Comparison of ENCODE assay signal across 9 cellular contexts in genomic region chr12:1515010-1515409, GRCh38.
"Had no signal": no experiment of that assay in that cellular context is flagged by ENCODE, and none has a peak within 500 bp of the region (broad histone marks: within the 10 kb centered on the region; RNA-seq: fewer than 3 reads in every experiment).

No MANE protein-coding gene starts in this region.

- H3K9ac ChIP-seq: GM23248 had no signal

- H3K9me3 ChIP-seq: HAP-1 had no signal

- H2AFZ ChIP-seq: GM23248, GM23338 had no signal

- H3K27ac ChIP-seq: GM23248 had no signal

- H3K4me3 ChIP-seq: GM23248, GM23338, HAP-1 had no signal

- ATAC-seq: GM23338, HCT116 had no signal

- DNase-seq: GM23248, GOT3, H7, H9, HCEC 1CT, HFFc6 had no signal

- H3K4me1 ChIP-seq: HAP-1 had no signal

- H3K4me2 ChIP-seq: GM23338 had no signal

- H3K36me3 ChIP-seq: HAP-1 had no signal
